In genomic region chr20:9581509-9581908, GRCh38 we compare ENCODE assay signal across 14 cellular contexts.
"Had no signal": no experiment of that assay in that cellular context is flagged by ENCODE, and none has a peak within 500 bp of the region (broad histone marks: within the 10 kb centered on the region; RNA-seq: fewer than 3 reads in every experiment).

No MANE protein-coding gene starts in this region.

- H3K27me3 ChIP-seq: ascending aorta, spleen, stomach had no signal

- H3K4me3 ChIP-seq: ascending aorta, heart left ventricle, psoas muscle, spleen, stomach had no signal

- H3K9me3 ChIP-seq: ascending aorta, heart left ventricle, psoas muscle, spleen, stomach had no signal

- H3K36me3 ChIP-seq: ascending aorta, heart left ventricle, spleen, stomach had no signal

- H3K27ac ChIP-seq: ascending aorta, heart left ventricle, psoas muscle, spleen, stomach had no signal

- H3K4me1 ChIP-seq: ascending aorta, heart left ventricle, psoas muscle, spleen, stomach had no signal

- DNase-seq: activated CD4-positive, alpha-beta memory T cell treated with anti-CD3 and anti-CD28 coated beads for 36 hours; activated CD4-positive, alpha-beta T cell treated with anti-CD3 and anti-CD28 coated beads for 36 hours; activated CD8-positive, alpha-beta memory T cell treated with anti-CD3 and anti-CD28 coated beads, Interleukin-2, amount 10 ng/mL, durations not matched to agents 7 days and 5 days; activated naive CD4-positive, alpha-beta T cell treated with anti-CD3 and anti-CD28 coated beads, Interleukin-2, amount 10 ng/mL, durations not matched to agents 7 days and 5 days; activated T-cell treated with anti-CD3 and anti-CD28 coated beads, Interleukin-2, amount 50 U/mL, for 24 hours; heart left ventricle; immature natural killer cell; mesendoderm; occipital lobe; psoas muscle; spleen; stimulated activated CD4-positive, alpha-beta T cell treated with anti-CD3 and anti-CD28 coated beads, Interleukin-1b, Interleukin-23, amount 100 ng/mL, for 48 hours; stomach had no signal
